9 cellular contexts compared by ENCODE assay signal in the genomic region with DNA sequence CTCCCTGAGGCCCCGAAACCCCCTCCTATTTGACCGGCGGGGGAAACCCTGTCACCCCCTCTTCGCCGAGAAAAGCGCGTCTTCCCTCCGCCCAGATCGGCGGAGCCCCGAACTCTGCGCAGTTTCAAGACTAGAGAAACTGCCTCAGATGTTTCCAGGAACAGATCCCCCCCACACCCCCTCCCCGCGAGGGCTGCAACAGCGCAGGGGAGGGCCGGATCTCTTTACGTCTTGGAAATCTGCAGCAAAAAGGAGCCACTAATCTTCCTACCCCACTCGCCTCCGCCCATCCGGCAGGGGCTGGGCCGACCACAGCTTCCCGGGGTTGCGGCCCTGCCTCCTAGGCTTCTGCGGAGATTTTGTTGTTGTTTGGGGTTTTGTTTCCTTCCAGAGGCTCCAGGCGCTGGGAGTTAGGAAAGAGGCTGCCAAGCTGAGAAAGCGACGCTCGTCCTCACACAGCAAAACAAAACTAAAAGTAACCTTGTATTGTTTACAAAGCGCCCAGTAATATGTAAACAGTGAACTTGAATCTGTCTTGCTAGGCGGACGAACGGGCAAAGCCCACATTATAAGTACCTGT. TPM values are rescaled to one million over a fixed set of nuclear protein-coding genes. Genes with fewer than 3 reads are reported as not detected.
DNase-seq lines count a peak whose midpoint lies in the region; ATAC-seq and TF ChIP-seq lines count a peak whose summit lies in the region.
"Had no signal": no experiment of that assay in that cellular context is flagged by ENCODE, and none has a peak within 500 bp of the region (broad histone marks: within the 10 kb centered on the region; RNA-seq: fewer than 3 reads in every experiment).

No MANE protein-coding gene starts in this region.

- intact Hi-C loops in activated CD4-positive, alpha-beta T cell treated with anti-CD3 and anti-CD28 coated beads for 36 hours (cut with DNase I, micrococcal nuclease) = loop anchor here (1.0 to 5.0 kb wide), 8 partner anchors 41 to 471 kb away; a partner anchor contains a TSS
- intact Hi-C loops in naive thymus-derived CD4-positive, alpha-beta T cell (cut with micrococcal nuclease) = loop anchor here (1.0 to 5.0 kb wide), 9 partner anchors 9 to 576 kb away; a partner anchor contains a TSS
- intact Hi-C loops in thyroid gland (cut with DNase I) = no loop called here

- peak overlapping the region; percentile 88 for H3K27ac Mint-ChIP-seq in activated CD4-positive, alpha-beta T cell treated with anti-CD3 and anti-CD28 coated beads for 36 hours
- H3K27ac Mint-ChIP-seq in naive thymus-derived CD4-positive, alpha-beta T cell = peak overlapping the region; percentile 52 to 97 (median 86)

- no peak for TF ChIP-seq POLR2A in thyroid gland (IDR thresholded peaks at IDR 0.05)

- peak; percentile 77 for ATAC-seq in GM19351 (IDR thresholded peaks at IDR 0.05; ENCODE audit: unreplicated experiment)
- ATAC-seq in activated CD4-positive, alpha-beta T cell treated with anti-CD3 and anti-CD28 coated beads for 36 hours = peak; percentile 73
- ATAC-seq in naive thymus-derived CD4-positive, alpha-beta T cell = peak; percentile 82
- no peak for ATAC-seq in HG03571 (IDR thresholded peaks at IDR 0.05; ENCODE audit: unreplicated experiment)

- H3K4me1 Mint-ChIP-seq in activated CD4-positive, alpha-beta T cell treated with anti-CD3 and anti-CD28 coated beads for 36 hours = peaks cover 37% of the 10 kb centered on the region
- peaks cover 26 to 52% (median 41%) of the 10 kb centered on the region in 7 donors for H3K4me1 Mint-ChIP-seq in naive thymus-derived CD4-positive, alpha-beta T cell

- H2AFZ ChIP-seq in KMS-11 (ENCODE audit: low read depth) = peak overlapping the region; percentile 96

- H3K4me3 ChIP-seq in AG04450 (ENCODE audit: low read depth, low read length) (peak overlapping the region; percentile 56), KMS-11 (IDR thresholded peaks at IDR 0.05; ENCODE audit: insufficient read depth, low read depth, low read length) (peak overlapping the region; percentile 33), thyroid gland (replicated peaks in 1 of 3) (peak overlapping the region in 2 of 3 donors; percentile 30 to 31)
- H3K4me3 ChIP-seq in effector memory CD4-positive, alpha-beta T cell (ENCODE audit: insufficient read depth, low read depth, low read length, poor library complexity, severe bottlenecking) = peak overlapping the region; percentile 58
- peak overlapping the region; percentile 49 for H3K4me3 ChIP-seq in naive thymus-derived CD4-positive, alpha-beta T cell (ENCODE audit: low read length)

- H3K4me3 Mint-ChIP-seq in activated CD4-positive, alpha-beta T cell treated with anti-CD3 and anti-CD28 coated beads for 36 hours = peak overlapping the region; percentile 81
- H3K4me3 Mint-ChIP-seq in naive thymus-derived CD4-positive, alpha-beta T cell = peak overlapping the region; percentile 80 to 97 (median 90)

- H3K36me3 ChIP-seq in KMS-11 (ENCODE audit: insufficient read depth) (no peaks in the 10 kb centered on the region), thyroid gland (no peaks in the 10 kb centered on the region)
- H3K36me3 ChIP-seq in effector memory CD4-positive, alpha-beta T cell (ENCODE audit: control insufficient read depth, insufficient read depth, low read length) = no peaks in the 10 kb centered on the region
- no peaks in the 10 kb centered on the region for H3K36me3 ChIP-seq in naive thymus-derived CD4-positive, alpha-beta T cell (ENCODE audit: control insufficient read depth in 2 of 3, insufficient read depth in 3 of 3, low read length in 3 of 3)

- TF ChIP-seq CTCF in AG04450 (IDR thresholded peaks at IDR 0.05; ENCODE audit: low read depth, low read length) (no peak), KMS-11 (conservative IDR thresholded peaks at IDR 0.05; ENCODE audit: low read depth, low read length) (no peak), thyroid gland (IDR thresholded peaks at IDR 0.05) (no peak)

- CTCF ChIA-PET in AG04450 (lab: Charles Lee) = interaction anchor here (0.7 to 1.2 kb wide), 2 partner anchors 174 to 320 kb away, joined by 3 to 5 read pairs; no protein-coding TSS in a partner anchor
- CTCF ChIA-PET in activated CD4-positive, alpha-beta T cell treated with anti-CD3 and anti-CD28 coated beads for 36 hours (lab: Charles Lee) = interaction anchor here (0.6 to 1.0 kb wide), 5 partner anchors 88 to 435 kb away, joined by 3 to 5 read pairs (median 3); no protein-coding TSS in a partner anchor
- CTCF ChIA-PET in naive thymus-derived CD4-positive, alpha-beta T cell (lab: Charles Lee) = interaction anchor here (0.6 to 0.9 kb wide), 3 partner anchors 9 to 166 kb away, joined by 3 to 4 read pairs (median 3); no protein-coding TSS in a partner anchor

- no peaks in the 10 kb centered on the region for H3K36me3 Mint-ChIP-seq in activated CD4-positive, alpha-beta T cell treated with anti-CD3 and anti-CD28 coated beads for 36 hours (ENCODE audit: low read depth)
- peaks cover 0 to 15% (median 4%) of the 10 kb centered on the region in 5 donors for H3K36me3 Mint-ChIP-seq in naive thymus-derived CD4-positive, alpha-beta T cell

- no peaks in the 10 kb centered on the region for H3K79me2 ChIP-seq in KMS-11 (ENCODE audit: insufficient read depth, low read depth)

- no peak for DNase-seq in AG04450 (ENCODE audit: low read depth, low spot score)
- DNase-seq in activated CD4-positive, alpha-beta T cell treated with anti-CD3 and anti-CD28 coated beads for 36 hours = peak; percentile 84
- DNase-seq in effector memory CD4-positive, alpha-beta T cell = peak; percentile 38 to 52 (median 43)
- DNase-seq in naive thymus-derived CD4-positive, alpha-beta T cell = peak; percentile 37 to 81 (median 69)
- no peak for DNase-seq in thyroid gland

- peak overlapping the region; percentile 59 for H3K4me2 ChIP-seq in KMS-11

- WGBS in thyroid gland, 2 donors = 5 to 7% methylated on average over 19 to 28 of the region's 32 CpGs

- peaks cover 86% of the 10 kb centered on the region for H3K27me3 ChIP-seq in AG04450 (ENCODE audit: control insufficient read depth, insufficient read depth, low read length)
- no peaks in the 10 kb centered on the region for H3K27me3 ChIP-seq in KMS-11 (ENCODE audit: insufficient read depth, low read depth)
- H3K27me3 ChIP-seq in effector memory CD4-positive, alpha-beta T cell (replicated peaks; ENCODE audit: control insufficient read depth, insufficient read depth, low read length, poor library complexity, severe bottlenecking) = peaks cover 91% of the 10 kb centered on the region
- peaks cover 30 to 76% of the 10 kb centered on the region in 2 donors for H3K27me3 ChIP-seq in naive thymus-derived CD4-positive, alpha-beta T cell (ENCODE audit: control insufficient read depth in 2 of 2, insufficient read depth in 2 of 2, low read length in 2 of 2)
- peaks cover 93% of the 10 kb centered on the region for H3K27me3 ChIP-seq in thyroid gland

- H3K27ac ChIP-seq in AG04450 (ENCODE audit: low read depth, low read length) (no peak overlapping the region), KMS-11 (peak overlapping the region; percentile 76), thyroid gland (no peak overlapping the region)
- H3K27ac ChIP-seq in effector memory CD4-positive, alpha-beta T cell (ENCODE audit: insufficient read depth, low read length, poor library complexity, severe bottlenecking) = no peak overlapping the region
- no peak overlapping the region for H3K27ac ChIP-seq in naive thymus-derived CD4-positive, alpha-beta T cell (ENCODE audit: low read depth, low read length)

- H3K9me3 ChIP-seq in AG04450 (ENCODE audit: control insufficient read depth, insufficient read depth, low read length) = peaks cover 4% of the 10 kb centered on the region; the same call in 1 of the 2 replicates
- H3K9me3 ChIP-seq in effector memory CD4-positive, alpha-beta T cell (ENCODE audit: control insufficient read depth, low read length) = no peaks in the 10 kb centered on the region
- peaks cover 0 to 15% (median 0%) of the 10 kb centered on the region in 3 experiments for H3K9me3 ChIP-seq in naive thymus-derived CD4-positive, alpha-beta T cell (ENCODE audit: control insufficient read depth in 2 of 3, low read length in 3 of 3)
- no peaks in the 10 kb centered on the region for H3K9me3 ChIP-seq in thyroid gland

- peak overlapping the region; percentile 66 for H3K9ac ChIP-seq in KMS-11

- no peaks in the 10 kb centered on the region for H3K9me3 Mint-ChIP-seq in activated CD4-positive, alpha-beta T cell treated with anti-CD3 and anti-CD28 coated beads for 36 hours (ENCODE audit: low read depth)
- peaks cover 0 to 23% (median 14%) of the 10 kb centered on the region in 11 donors for H3K9me3 Mint-ChIP-seq in naive thymus-derived CD4-positive, alpha-beta T cell

- no peaks in the 10 kb centered on the region for H4K20me1 ChIP-seq in KMS-11 (ENCODE audit: insufficient read depth)

- peaks cover 84% of the 10 kb centered on the region for H3K27me3 Mint-ChIP-seq in activated CD4-positive, alpha-beta T cell treated with anti-CD3 and anti-CD28 coated beads for 36 hours
- H3K27me3 Mint-ChIP-seq in naive thymus-derived CD4-positive, alpha-beta T cell = peaks cover 74 to 94% (median 89%) of the 10 kb centered on the region in 5 donors

- H3K4me1 ChIP-seq in KMS-11 (ENCODE audit: low read depth, poor library complexity, severe bottlenecking) = peaks cover 15% of the 10 kb centered on the region
- peaks cover 28% of the 10 kb centered on the region for H3K4me1 ChIP-seq in effector memory CD4-positive, alpha-beta T cell (ENCODE audit: control insufficient read depth, insufficient read depth, low read length, poor library complexity, severe bottlenecking)
- peaks cover 23 to 27% of the 10 kb centered on the region in 2 donors for H3K4me1 ChIP-seq in naive thymus-derived CD4-positive, alpha-beta T cell (ENCODE audit: control insufficient read depth in 2 of 2, insufficient read depth in 2 of 2, low read length in 2 of 2)
- H3K4me1 ChIP-seq in thyroid gland = peaks cover 28 to 34% of the 10 kb centered on the region in 2 donors

- POLR2A ChIA-PET in AG04450 (lab: Yijun Ruan, JAX) = no interaction called here
- POLR2A ChIA-PET in activated CD4-positive, alpha-beta T cell treated with anti-CD3 and anti-CD28 coated beads for 36 hours (lab: Charles Lee) = interaction anchor here (0.6 kb wide), 1 partner anchor 256 kb away, joined by 3 read pairs; no protein-coding TSS in a partner anchor
- POLR2A ChIA-PET in naive thymus-derived CD4-positive, alpha-beta T cell (lab: Charles Lee) = no interaction called here

RNA-seq across cellular contexts. Expression of a gene that starts 2.2 kb away (rescaled TPM):
- polyA plus RNA-seq in AG04450 (2011; rRNA removed) = not detected in 2 replicates
- not detected in 2 replicates for polyA minus RNA-seq in AG04450 (2011; rRNA and poly(A)+ RNA removed)
- under 1 TPM; 0.53 to 0.56 TPM for total RNA-seq in activated CD4-positive, alpha-beta T cell treated with anti-CD3 and anti-CD28 coated beads for 36 hours
- under 1 TPM in 4 of 5 experiments, not detected in 1; 0.12 to 0.97 (median 0.27) TPM for total RNA-seq in naive thymus-derived CD4-positive, alpha-beta T cell
- polyA plus RNA-seq in naive thymus-derived CD4-positive, alpha-beta T cell = under 1 TPM in 1 of 2 donors, not detected in 1; 0.91 TPM
- total RNA-seq in thyroid gland = not detected
- total RNA-seq: subcutaneous adipose tissue had no signal

Comparison
In these comparisons a context has a peak if more than half of its experiments do, and no peak if none do; other contexts are left out.
1. DNase-seq: peak in activated CD4-positive, alpha-beta T cell treated with anti-CD3 and anti-CD28 coated beads for 36 hours (single experiment), effector memory CD4-positive, alpha-beta T cell (3 of 3) and naive thymus-derived CD4-positive, alpha-beta T cell (9 of 9); none in AG04450 (single experiment) and thyroid gland (0 of 2).
2. Peak in every context shown above with its lines, with median percentiles within 50 percentile points of each other: H3K4me3 ChIP-seq.